ENCODE assay signal across 9 cellular contexts in the genomic region with DNA sequence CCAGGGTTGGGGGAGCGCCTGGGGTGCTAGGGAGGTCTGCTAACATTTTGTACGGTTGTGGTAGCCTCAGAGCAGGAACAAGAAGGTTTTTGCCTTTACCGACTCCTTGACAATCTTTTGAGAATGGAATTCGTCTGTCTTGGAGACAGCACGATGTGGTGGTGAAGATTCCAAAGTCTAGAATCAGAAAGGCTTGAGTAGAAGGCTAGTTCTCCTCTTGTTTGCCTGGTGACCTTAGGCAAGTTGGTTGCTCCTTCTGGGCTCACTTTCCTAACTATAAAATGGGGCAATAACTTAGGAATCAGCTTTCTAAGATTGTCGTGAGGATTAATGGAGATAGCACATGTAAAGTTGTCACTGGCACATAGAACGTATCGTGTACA. TPM values are rescaled to one million over a fixed set of nuclear protein-coding genes. Genes with fewer than 3 reads are reported as not detected.
DNase-seq lines count a peak whose midpoint lies in the region; ATAC-seq and TF ChIP-seq lines count a peak whose summit lies in the region.
"Had no signal": no experiment of that assay in that cellular context is flagged by ENCODE, and none has a peak within 500 bp of the region (broad histone marks: within the 10 kb centered on the region; RNA-seq: fewer than 3 reads in every experiment).

No MANE protein-coding gene starts in this region.

- no peak for TF ChIP-seq POLR2A in IMR-90 (IDR thresholded peaks at IDR 0.05; ENCODE audit: low read depth, low read length)
- no peak for TF ChIP-seq POLR2A in suprapubic skin (IDR thresholded peaks at IDR 0.05)

- no peak for ATAC-seq in IMR-90 (ENCODE audit: low read depth)
- ATAC-seq in HG02840 (IDR thresholded peaks at IDR 0.05; ENCODE audit: low FRiP score, unreplicated experiment) = no peak

- no peak overlapping the region for H2BK120ac ChIP-seq in IMR-90 (ENCODE audit: low read depth, low read length)

- H3K79me1 ChIP-seq in IMR-90 (ENCODE audit: low read depth in 1 of 2, low read length in 2 of 2) = no peaks in the 10 kb centered on the region

- no peak overlapping the region for H2BK5ac ChIP-seq in IMR-90 (ENCODE audit: low read depth, low read length, poor library complexity, severe bottlenecking)

- no peak overlapping the region for H3K9ac ChIP-seq in IMR-90 (ENCODE audit: low read depth, low read length)

- in situ Hi-C loops in IMR-90 (cut with MboI; ENCODE audit: low sequenced_read_pairs) = no loop called here

- dilution Hi-C loops in IMR-90 (cut with HindIII; ENCODE audit: low sequenced_read_pairs, unreplicated experiment) = no loop called here

- POLR2A ChIA-PET in IMR-90 (lab: Charles Lee; ENCODE audit: unreplicated experiment) = no interaction called here

- H2BK20ac ChIP-seq in IMR-90 (ENCODE audit: low read depth, low read length) = no peak overlapping the region

- H3K4me1 Mint-ChIP-seq in chondrocyte (ENCODE audit: low read depth) = peaks cover 7% of the 10 kb centered on the region

- peak overlapping the region; percentile 37 for H2AFZ ChIP-seq in IMR-90 (replicated peaks; ENCODE audit: low read length, poor library complexity)

- no peak overlapping the region for H4K8ac ChIP-seq in IMR-90 (ENCODE audit: low read depth in 2 of 2, low read length in 2 of 2)

- intact Hi-C loops in IMR-90 (cut with micrococcal nuclease) = no loop called here

- H3K23ac ChIP-seq in IMR-90 (ENCODE audit: low read depth, low read length) = no peak overlapping the region

- H3K36me3 ChIP-seq in IMR-90 (ENCODE audit: control insufficient read depth, insufficient read depth, low read length) (no peaks in the 10 kb centered on the region), muscle layer of duodenum (ENCODE audit: control insufficient read depth in 1 of 2, insufficient read depth in 2 of 2, low read length in 2 of 2) (no peaks in the 10 kb centered on the region), suprapubic skin (no peaks in the 10 kb centered on the region)
- H3K36me3 ChIP-seq: WERI-Rb-1 had no signal

- TF ChIP-seq CTCF in IMR-90 (conservative IDR thresholded peaks at IDR 0.05; ENCODE audit: low read depth, low read length) (no peak), chondrocyte (IDR thresholded peaks at IDR 0.05) (no peak), suprapubic skin (IDR thresholded peaks at IDR 0.05) (no peak)

- H4K91ac ChIP-seq in IMR-90 (ENCODE audit: insufficient read depth, low read depth, low read length) = no peak overlapping the region

- no peak overlapping the region for H2BK15ac ChIP-seq in IMR-90 (ENCODE audit: low read depth, low read length)

- no peak overlapping the region for H3K27ac Mint-ChIP-seq in chondrocyte (ENCODE audit: unreplicated experiment)

- no peak overlapping the region for H3K56ac ChIP-seq in IMR-90 (ENCODE audit: extremely low read depth, insufficient read depth, low read length)

- H3K9me3 Mint-ChIP-seq in chondrocyte (ENCODE audit: low read depth) = no peaks in the 10 kb centered on the region

- H3K9me3 ChIP-seq in IMR-90 (ENCODE audit: control insufficient read depth, insufficient read depth, low read length) = no peaks in the 10 kb centered on the region
- no peaks in the 10 kb centered on the region for H3K9me3 ChIP-seq in muscle layer of duodenum (ENCODE audit: control insufficient read depth in 1 of 2, low read length in 2 of 2)
- no peaks in the 10 kb centered on the region for H3K9me3 ChIP-seq in suprapubic skin

- H3K4ac ChIP-seq in IMR-90 (ENCODE audit: low read depth, low read length) = no peak overlapping the region

- CTCF ChIA-PET in IMR-90 (lab: Yijun Ruan, JAX) = no interaction called here

- peaks cover 37% of the 10 kb centered on the region for H3K27me3 Mint-ChIP-seq in chondrocyte (ENCODE audit: low read depth)

- H3K18ac ChIP-seq in IMR-90 (ENCODE audit: low read depth, low read length) = no peak overlapping the region

- H3K4me3 Mint-ChIP-seq in chondrocyte (ENCODE audit: unreplicated experiment) = peak overlapping the region; percentile 90

- H3K4me3 ChIP-seq in IMR-90 (ENCODE audit: insufficient read depth, low read depth, low read length) (no peak overlapping the region), muscle layer of duodenum (ENCODE audit: low read depth in 1 of 2, low read length in 2 of 2) (peak overlapping the region; percentile 82 to 86), suprapubic skin (peak overlapping the region; percentile 76)

- TF ChIP-seq RAD21 in IMR-90 (IDR thresholded peaks at IDR 0.05; ENCODE audit: low read length) = no peak

- H3K27me3 ChIP-seq in IMR-90 (ENCODE audit: control insufficient read depth, insufficient read depth, low read length) = peaks cover 59% of the 10 kb centered on the region
- H3K27me3 ChIP-seq in muscle layer of duodenum (ENCODE audit: low read depth, low read length) = no peaks in the 10 kb centered on the region
- H3K27me3 ChIP-seq in suprapubic skin = peaks cover 22% of the 10 kb centered on the region

- TF ChIP-seq EP300 in suprapubic skin (IDR thresholded peaks at IDR 0.05) = no peak

- H3K4me2 ChIP-seq in IMR-90 (ENCODE audit: low read depth, low read length) = no peak overlapping the region

- BruUV-seq in IMR-90 (replicated peaks; lab: Mats Ljungman, UMichigan) = no TSS peak

- H2AK9ac ChIP-seq in IMR-90 (replicated peaks; ENCODE audit: low read depth, low read length, poor library complexity) = peak overlapping the region; percentile 6

- H4K20me1 ChIP-seq in IMR-90 (ENCODE audit: insufficient read depth, low read length) = no peaks in the 10 kb centered on the region

- H3K9me1 ChIP-seq in IMR-90 (ENCODE audit: insufficient read depth, low read length) = no peaks in the 10 kb centered on the region

- DNase-seq in IMR-90 (no peak), chondrocyte (ENCODE audit: low spot score) (no peak), suprapubic skin (ENCODE audit: low spot score in 2 of 2) (no peak), putamen (ENCODE audit: low spot score) (no peak), Ammon's horn (ENCODE audit: low spot score) (no peak)

- WGBS in IMR-90 (ENCODE audit: extremely low coverage in 2 of 2, insufficient read length in 1 of 2), 2 experiments = no CpG with 5 or more reads among the region's 8 CpGs
- WGBS in suprapubic skin = 67% methylated on average over 8 of the region's 8 CpGs

- H3K36me3 Mint-ChIP-seq in chondrocyte (ENCODE audit: low read depth) = no peaks in the 10 kb centered on the region

- H4K5ac ChIP-seq in IMR-90 (ENCODE audit: low read depth, low read length) = no peak overlapping the region

- H3K4me1 ChIP-seq in IMR-90 (ENCODE audit: control insufficient read depth, insufficient read depth, low read length) = no peaks in the 10 kb centered on the region
- H3K4me1 ChIP-seq in muscle layer of duodenum (ENCODE audit: control insufficient read depth in 1 of 2, insufficient read depth in 2 of 2, low read length in 2 of 2) = peaks cover 0 to 7% of the 10 kb centered on the region in 2 donors
- peaks cover 16% of the 10 kb centered on the region for H3K4me1 ChIP-seq in suprapubic skin

- H2AK5ac ChIP-seq in IMR-90 (ENCODE audit: low read depth, low read length) = no peak overlapping the region

- H3K14ac ChIP-seq in IMR-90 (replicated peaks; ENCODE audit: low read depth, low read length) = no peak overlapping the region

- no peak overlapping the region for H3K27ac ChIP-seq in IMR-90 (ENCODE audit: insufficient read depth, low read length)
- no peak overlapping the region for H3K27ac ChIP-seq in muscle layer of duodenum (ENCODE audit: low read length)
- H3K27ac ChIP-seq in suprapubic skin = no peak overlapping the region
- H3K27ac ChIP-seq: epithelial cell of prostate had no signal

TF ChIP-seq in IMR-90, 13 proteins besides CTCF, POLR2A, EP300 and RAD21 (continues in another document):
- TF ChIP-seq RFX5 (IDR thresholded peaks at IDR 0.05; ENCODE audit: low read depth, low read length) = no peak
- TF ChIP-seq FOS (IDR thresholded peaks at IDR 0.05; ENCODE audit: low read depth, low read length) = no peak
- no peak for TF ChIP-seq BHLHE40 (IDR thresholded peaks at IDR 0.05; ENCODE audit: low read depth, low read length)
- TF ChIP-seq, protein P1, sequence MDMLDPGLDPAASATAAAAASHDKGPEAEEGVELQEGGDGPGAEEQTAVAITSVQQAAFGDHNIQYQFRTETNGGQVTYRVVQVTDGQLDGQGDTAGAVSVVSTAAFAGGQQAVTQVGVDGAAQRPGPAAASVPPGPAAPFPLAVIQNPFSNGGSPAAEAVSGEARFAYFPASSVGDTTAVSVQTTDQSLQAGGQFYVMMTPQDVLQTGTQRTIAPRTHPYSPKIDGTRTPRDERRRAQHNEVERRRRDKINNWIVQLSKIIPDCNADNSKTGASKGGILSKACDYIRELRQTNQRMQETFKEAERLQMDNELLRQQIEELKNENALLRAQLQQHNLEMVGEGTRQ (IDR thresholded peaks at IDR 0.05; ENCODE audit: low read depth, low read length) = no peak
- TF ChIP-seq CEBPB (IDR thresholded peaks at IDR 0.05; ENCODE audit: low read depth, low read length) = no peak
- TF ChIP-seq MAZ (IDR thresholded peaks at IDR 0.05; ENCODE audit: borderline replicate concordance, low read depth, low read length) = no peak
- no peak for TF ChIP-seq MAFK (IDR thresholded peaks at IDR 0.05; ENCODE audit: low read depth, low read length)
- no peak for TF ChIP-seq CHD1 (IDR thresholded peaks at IDR 0.05; ENCODE audit: low read depth, low read length)
- no peak for TF ChIP-seq MXI1 (IDR thresholded peaks at IDR 0.05; ENCODE audit: borderline replicate concordance, low read depth, low read length)

RNA-seq across cellular contexts. Expression of a gene that starts 0.7 kb away (rescaled TPM):
- total RNA-seq in IMR-90 (2012; rRNA removed) (under 0.01 TPM in 1 of 2 replicates, not detected in the other), chondrocyte (0.73 to 1.2 TPM (median 0.92 TPM) in 3 replicates), suprapubic skin (1 to 10 TPM in 2 of 4 donors, under 1 TPM in 2; 0.30 to 5.3 (median 0.98) TPM)
- 0.05 TPM in 1 of 2 replicates, not detected in the other for polyA plus RNA-seq in IMR-90 (2012; rRNA removed)
- polyA plus RNA-seq in IMR-90 (2012; cell fraction: cytosol; rRNA removed) = not detected in 2 replicates
- polyA plus RNA-seq in IMR-90 (2012; cell fraction: nucleus; rRNA removed; ENCODE audit: low replicate concordance) = 0.02 TPM in 1 of 2 replicates, not detected in the other

RNA-seq across cellular contexts. Expression of a gene that starts 38.6 kb away (rescaled TPM):
- total RNA-seq in IMR-90 (2012; rRNA removed) (89.7 and 102 TPM in 2 replicates), chondrocyte (145 to 165 TPM (median 155 TPM) in 3 replicates), suprapubic skin (100 to 1,000 TPM in 2 of 4 donors, 10 to 100 TPM in 2; 87.6 to 107 (median 95.8) TPM)
- 56.5 and 69.2 TPM in 2 replicates for polyA plus RNA-seq in IMR-90 (2012; rRNA removed)
- 19.6 and 23.3 TPM in 2 replicates for polyA plus RNA-seq in IMR-90 (2012; cell fraction: cytosol; rRNA removed)
- 10.9 and 46.8 TPM in 2 replicates for polyA plus RNA-seq in IMR-90 (2012; cell fraction: nucleus; rRNA removed; ENCODE audit: low replicate concordance)

RNA-seq across cellular contexts. Expression of a gene that starts 54.3 kb away (rescaled TPM):
- total RNA-seq in IMR-90 (2012; rRNA removed) (2.2 and 3.0 TPM in 2 replicates), chondrocyte (3.6 to 15.0 TPM (median 12.9 TPM) in 3 replicates), suprapubic skin (under 1 TPM; 0.47 to 0.76 (median 0.55) TPM)
- polyA plus RNA-seq in IMR-90 (2012; rRNA removed) = 1.3 and 1.7 TPM in 2 replicates
- polyA plus RNA-seq in IMR-90 (2012; cell fraction: cytosol; rRNA removed) = 0.55 and 1.1 TPM in 2 replicates
- 0.09 and 0.13 TPM in 2 replicates for polyA plus RNA-seq in IMR-90 (2012; cell fraction: nucleus; rRNA removed; ENCODE audit: low replicate concordance)
